Comparison of ENCODE assay signal across 1 cellular context in the genomic region with DNA sequence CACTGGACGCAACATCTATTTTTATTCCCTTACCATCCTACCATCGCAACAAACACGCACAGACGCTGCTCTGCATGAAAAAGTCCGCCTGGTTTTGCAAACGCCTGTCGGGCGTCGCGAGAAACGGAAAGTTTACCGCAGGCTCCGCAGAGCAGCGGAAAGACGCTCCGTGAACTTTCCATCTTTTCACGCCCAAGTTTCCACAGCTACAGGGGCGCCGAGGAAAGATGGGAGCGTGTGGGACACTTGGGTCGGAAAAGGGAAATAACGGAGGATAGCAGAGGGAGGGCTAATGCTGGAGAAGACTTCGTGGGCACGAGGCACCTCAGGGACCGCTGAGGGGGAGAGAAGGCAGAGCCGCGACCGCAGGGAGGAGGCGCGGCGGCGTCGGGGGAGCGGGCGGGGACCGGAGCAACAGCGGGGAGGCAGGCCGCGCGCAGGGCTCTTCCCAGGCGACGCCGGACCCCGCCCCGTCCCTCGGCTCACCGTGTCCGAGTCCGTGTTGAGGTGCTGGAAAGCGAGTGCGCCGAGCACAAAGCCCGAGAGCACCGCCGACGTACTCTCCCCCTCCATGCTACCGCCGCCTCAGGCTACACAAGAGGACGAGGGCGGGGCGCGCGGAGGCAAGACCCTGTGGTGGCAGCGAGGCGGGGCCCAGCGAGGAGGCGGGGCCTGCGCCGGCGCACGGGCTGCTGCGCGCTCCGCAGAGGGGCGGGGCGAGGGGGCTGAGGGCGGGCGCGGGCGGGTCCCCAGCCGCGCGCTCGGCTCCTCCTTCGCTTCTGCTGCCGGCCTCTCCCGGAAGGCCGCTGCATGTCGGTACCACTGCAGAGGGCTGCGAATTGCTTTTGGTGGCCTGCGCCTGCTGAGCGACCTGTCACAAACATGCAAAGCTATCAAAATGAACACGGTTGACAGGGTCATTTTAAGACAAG.
A peak's percentile ranks its signal among the peaks of the same experiment; 100 is the strongest.
TF ChIP-seq lines count a peak whose summit lies in the region.

A gene (minus strand): TSS at position 601 of the 932 bp plus-strand sequence. CDS start 28 bp downstream, at position 573.

TF ChIP-seq in HepG2, 621 proteins besides CTCF, POLR2A, EP300 and RAD21 (continued from another document and continues in another):
- TF ChIP-seq, protein P1, sequence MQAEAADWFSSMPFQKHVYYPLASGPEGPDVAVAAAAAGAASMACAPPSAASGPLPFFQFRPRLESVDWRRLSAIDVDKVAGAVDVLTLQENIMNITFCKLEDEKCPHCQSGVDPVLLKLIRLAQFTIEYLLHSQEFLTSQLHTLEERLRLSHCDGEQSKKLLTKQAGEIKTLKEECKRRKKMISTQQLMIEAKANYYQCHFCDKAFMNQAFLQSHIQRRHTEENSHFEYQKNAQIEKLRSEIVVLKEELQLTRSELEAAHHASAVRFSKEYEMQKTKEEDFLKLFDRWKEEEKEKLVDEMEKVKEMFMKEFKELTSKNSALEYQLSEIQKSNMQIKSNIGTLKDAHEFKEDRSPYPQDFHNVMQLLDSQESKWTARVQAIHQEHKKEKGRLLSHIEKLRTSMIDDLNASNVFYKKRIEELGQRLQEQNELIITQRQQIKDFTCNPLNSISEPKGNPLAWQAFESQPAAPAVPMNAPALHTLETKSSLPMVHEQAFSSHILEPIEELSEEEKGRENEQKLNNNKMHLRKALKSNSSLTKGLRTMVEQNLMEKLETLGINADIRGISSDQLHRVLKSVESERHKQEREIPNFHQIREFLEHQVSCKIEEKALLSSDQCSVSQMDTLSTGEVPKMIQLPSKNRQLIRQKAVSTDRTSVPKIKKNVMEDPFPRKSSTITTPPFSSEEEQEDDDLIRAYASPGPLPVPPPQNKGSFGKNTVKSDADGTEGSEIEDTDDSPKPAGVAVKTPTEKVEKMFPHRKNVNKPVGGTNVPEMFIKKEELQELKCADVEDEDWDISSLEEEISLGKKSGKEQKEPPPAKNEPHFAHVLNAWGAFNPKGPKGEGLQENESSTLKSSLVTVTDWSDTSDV (CRISPR knock-in tag; IDR thresholded peaks at IDR 0.05) = peak; percentile 64; the same call in 1 of the 2 replicates
- TF ChIP-seq, protein P2, sequence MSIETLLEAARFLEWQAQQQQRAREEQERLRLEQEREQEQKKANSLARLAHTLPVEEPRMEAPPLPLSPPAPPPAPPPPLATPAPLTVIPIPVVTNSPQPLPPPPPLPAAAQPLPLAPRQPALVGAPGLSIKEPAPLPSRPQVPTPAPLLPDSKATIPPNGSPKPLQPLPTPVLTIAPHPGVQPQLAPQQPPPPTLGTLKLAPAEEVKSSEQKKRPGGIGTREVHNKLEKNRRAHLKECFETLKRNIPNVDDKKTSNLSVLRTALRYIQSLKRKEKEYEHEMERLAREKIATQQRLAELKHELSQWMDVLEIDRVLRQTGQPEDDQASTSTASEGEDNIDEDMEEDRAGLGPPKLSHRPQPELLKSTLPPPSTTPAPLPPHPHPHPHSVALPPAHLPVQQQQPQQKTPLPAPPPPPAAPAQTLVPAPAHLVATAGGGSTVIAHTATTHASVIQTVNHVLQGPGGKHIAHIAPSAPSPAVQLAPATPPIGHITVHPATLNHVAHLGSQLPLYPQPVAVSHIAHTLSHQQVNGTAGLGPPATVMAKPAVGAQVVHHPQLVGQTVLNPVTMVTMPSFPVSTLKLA (IDR thresholded peaks at IDR 0.05) = 0 out of 2 replicates have a peak, but pooled peaks have one; percentile 3
- TF ChIP-seq, protein P3, sequence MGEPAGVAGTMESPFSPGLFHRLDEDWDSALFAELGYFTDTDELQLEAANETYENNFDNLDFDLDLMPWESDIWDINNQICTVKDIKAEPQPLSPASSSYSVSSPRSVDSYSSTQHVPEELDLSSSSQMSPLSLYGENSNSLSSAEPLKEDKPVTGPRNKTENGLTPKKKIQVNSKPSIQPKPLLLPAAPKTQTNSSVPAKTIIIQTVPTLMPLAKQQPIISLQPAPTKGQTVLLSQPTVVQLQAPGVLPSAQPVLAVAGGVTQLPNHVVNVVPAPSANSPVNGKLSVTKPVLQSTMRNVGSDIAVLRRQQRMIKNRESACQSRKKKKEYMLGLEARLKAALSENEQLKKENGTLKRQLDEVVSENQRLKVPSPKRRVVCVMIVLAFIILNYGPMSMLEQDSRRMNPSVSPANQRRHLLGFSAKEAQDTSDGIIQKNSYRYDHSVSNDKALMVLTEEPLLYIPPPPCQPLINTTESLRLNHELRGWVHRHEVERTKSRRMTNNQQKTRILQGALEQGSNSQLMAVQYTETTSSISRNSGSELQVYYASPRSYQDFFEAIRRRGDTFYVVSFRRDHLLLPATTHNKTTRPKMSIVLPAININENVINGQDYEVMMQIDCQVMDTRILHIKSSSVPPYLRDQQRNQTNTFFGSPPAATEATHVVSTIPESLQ (CRISPR knock-in tag; conservative IDR thresholded peaks at IDR 0.05) = no peak
- TF ChIP-seq, protein P4, sequence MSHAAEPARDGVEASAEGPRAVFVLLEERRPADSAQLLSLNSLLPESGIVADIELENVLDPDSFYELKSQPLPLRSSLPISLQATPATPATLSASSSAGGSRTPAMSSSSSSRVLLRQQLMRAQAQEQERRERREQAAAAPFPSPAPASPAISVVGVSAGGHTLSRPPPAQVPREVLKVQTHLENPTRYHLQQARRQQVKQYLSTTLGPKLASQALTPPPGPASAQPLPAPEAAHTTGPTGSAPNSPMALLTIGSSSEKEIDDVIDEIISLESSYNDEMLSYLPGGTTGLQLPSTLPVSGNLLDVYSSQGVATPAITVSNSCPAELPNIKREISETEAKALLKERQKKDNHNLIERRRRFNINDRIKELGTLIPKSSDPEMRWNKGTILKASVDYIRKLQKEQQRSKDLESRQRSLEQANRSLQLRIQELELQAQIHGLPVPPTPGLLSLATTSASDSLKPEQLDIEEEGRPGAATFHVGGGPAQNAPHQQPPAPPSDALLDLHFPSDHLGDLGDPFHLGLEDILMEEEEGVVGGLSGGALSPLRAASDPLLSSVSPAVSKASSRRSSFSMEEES (CRISPR knock-in tag; IDR thresholded peaks at IDR 0.05) = peak; percentile 39; the same call in 1 of the 2 replicates
- no peak for TF ChIP-seq PHF21A (CRISPR knock-in tag; IDR thresholded peaks at IDR 0.05)
- TF ChIP-seq KLF9 (CRISPR knock-in tag; IDR thresholded peaks at IDR 0.05; ENCODE audit: low read depth) = no peak
- TF ChIP-seq, protein P5, sequence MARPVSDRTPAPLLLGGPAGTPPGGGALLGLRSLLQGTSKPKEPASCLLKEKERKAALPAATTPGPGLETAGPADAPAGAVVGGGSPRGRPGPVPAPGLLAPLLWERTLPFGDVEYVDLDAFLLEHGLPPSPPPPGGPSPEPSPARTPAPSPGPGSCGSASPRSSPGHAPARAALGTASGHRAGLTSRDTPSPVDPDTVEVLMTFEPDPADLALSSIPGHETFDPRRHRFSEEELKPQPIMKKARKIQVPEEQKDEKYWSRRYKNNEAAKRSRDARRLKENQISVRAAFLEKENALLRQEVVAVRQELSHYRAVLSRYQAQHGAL (CRISPR knock-in tag; IDR thresholded peaks at IDR 0.05; ENCODE audit: not compliant biosample characterization) = no peak
- TF ChIP-seq, protein P6, sequence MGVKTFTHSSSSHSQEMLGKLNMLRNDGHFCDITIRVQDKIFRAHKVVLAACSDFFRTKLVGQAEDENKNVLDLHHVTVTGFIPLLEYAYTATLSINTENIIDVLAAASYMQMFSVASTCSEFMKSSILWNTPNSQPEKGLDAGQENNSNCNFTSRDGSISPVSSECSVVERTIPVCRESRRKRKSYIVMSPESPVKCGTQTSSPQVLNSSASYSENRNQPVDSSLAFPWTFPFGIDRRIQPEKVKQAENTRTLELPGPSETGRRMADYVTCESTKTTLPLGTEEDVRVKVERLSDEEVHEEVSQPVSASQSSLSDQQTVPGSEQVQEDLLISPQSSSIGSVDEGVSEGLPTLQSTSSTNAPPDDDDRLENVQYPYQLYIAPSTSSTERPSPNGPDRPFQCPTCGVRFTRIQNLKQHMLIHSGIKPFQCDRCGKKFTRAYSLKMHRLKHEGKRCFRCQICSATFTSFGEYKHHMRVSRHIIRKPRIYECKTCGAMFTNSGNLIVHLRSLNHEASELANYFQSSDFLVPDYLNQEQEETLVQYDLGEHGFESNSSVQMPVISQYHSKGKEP (CRISPR knock-in tag; IDR thresholded peaks at IDR 0.05) = peak; percentile 78; the same call in 1 of the 2 replicates
- TF ChIP-seq ZNF3 (CRISPR knock-in tag; IDR thresholded peaks at IDR 0.05) = no peak
- TF ChIP-seq, protein P7, sequence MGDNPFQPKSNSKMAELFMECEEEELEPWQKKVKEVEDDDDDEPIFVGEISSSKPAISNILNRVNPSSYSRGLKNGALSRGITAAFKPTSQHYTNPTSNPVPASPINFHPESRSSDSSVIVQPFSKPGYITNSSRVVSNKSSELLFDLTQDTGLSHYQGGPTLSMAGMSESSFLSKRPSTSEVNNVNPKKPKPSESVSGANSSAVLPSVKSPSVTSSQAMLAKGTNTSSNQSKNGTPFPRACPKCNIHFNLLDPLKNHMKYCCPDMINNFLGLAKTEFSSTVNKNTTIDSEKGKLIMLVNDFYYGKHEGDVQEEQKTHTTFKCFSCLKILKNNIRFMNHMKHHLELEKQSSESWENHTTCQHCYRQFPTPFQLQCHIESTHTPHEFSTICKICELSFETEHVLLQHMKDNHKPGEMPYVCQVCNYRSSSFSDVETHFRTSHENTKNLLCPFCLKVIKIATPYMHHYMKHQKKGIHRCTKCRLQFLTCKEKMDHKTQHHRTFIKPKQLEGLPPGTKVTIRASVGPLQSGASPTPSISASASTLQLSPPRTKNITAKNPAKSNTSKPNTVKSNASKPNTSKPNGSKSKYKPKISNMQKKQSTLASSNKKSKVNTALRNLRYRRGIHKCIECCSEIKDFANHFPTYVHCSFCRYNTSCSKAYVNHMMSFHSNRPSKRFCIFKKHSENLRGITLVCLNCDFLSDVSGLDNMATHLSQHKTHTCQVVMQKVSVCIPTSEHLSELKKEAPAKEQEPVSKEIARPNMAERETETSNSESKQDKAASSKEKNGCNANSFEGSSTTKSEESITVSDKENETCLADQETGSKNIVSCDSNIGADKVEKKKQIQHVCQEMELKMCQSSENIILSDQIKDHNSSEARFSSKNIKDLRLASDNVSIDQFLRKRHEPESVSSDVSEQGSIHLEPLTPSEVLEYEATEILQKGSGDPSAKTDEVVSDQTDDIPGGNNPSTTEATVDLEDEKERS (CRISPR knock-in tag; IDR thresholded peaks at IDR 0.05) = 0 out of 2 replicates have a peak, but pooled peaks have one; percentile 48
- TF ChIP-seq SOX6 (IDR thresholded peaks at IDR 0.05) = no peak
- TF ChIP-seq SOX6 (CRISPR knock-in tag; IDR thresholded peaks at IDR 0.05) = peak; percentile 37
- TF ChIP-seq MYC (CRISPR knock-in tag; IDR thresholded peaks at IDR 0.05; ENCODE audit: borderline replicate concordance) = peak; percentile 85; the same call in 1 of the 2 replicates
- TF ChIP-seq SMAD3 (CRISPR knock-in tag; IDR thresholded peaks at IDR 0.05) = peak; percentile 10; the same call in 1 of the 2 replicates
- TF ChIP-seq REL (CRISPR knock-in tag; conservative IDR thresholded peaks at IDR 0.05) = 0 out of 2 replicates have a peak, but pooled peaks have one; percentile 40
- peak; percentile 1; the same call in 1 of the 2 replicates for TF ChIP-seq KAT8 (CRISPR knock-in tag; IDR thresholded peaks at IDR 0.05)
- TF ChIP-seq, protein P8, sequence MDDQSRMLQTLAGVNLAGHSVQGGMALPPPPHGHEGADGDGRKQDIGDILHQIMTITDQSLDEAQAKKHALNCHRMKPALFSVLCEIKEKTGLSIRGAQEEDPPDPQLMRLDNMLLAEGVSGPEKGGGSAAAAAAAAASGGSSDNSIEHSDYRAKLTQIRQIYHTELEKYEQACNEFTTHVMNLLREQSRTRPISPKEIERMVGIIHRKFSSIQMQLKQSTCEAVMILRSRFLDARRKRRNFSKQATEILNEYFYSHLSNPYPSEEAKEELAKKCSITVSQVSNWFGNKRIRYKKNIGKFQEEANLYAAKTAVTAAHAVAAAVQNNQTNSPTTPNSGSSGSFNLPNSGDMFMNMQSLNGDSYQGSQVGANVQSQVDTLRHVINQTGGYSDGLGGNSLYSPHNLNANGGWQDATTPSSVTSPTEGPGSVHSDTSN (CRISPR knock-in tag; IDR thresholded peaks at IDR 0.05; ENCODE audit: borderline replicate concordance) = no peak
- TF ChIP-seq KDM5B (CRISPR knock-in tag; IDR thresholded peaks at IDR 0.05; ENCODE audit: borderline replicate concordance) = peak; percentile 92; the same call in 1 of the 2 replicates
- TF ChIP-seq ZNF557 (CRISPR knock-in tag; IDR thresholded peaks at IDR 0.05) = 0 out of 2 replicates have a peak, but pooled peaks have one; percentile 12
- 0 out of 2 replicates have a peak, but pooled peaks have one; percentile 34 for TF ChIP-seq JUND (CRISPR knock-in tag; IDR thresholded peaks at IDR 0.05)
- TF ChIP-seq ZNF224 (CRISPR knock-in tag; IDR thresholded peaks at IDR 0.05) = peak; percentile 63; the same call in 1 of the 2 replicates
- TF ChIP-seq KMT2B (CRISPR knock-in tag; IDR thresholded peaks at IDR 0.05) = peak; percentile 71
- TF ChIP-seq ZNF232 (CRISPR knock-in tag; IDR thresholded peaks at IDR 0.05; ENCODE audit: borderline replicate concordance) = no peak
- TF ChIP-seq BRD4 (CRISPR knock-in tag; IDR thresholded peaks at IDR 0.05) = 0 out of 2 replicates have a peak, but pooled peaks have one; percentile 32
- TF ChIP-seq, protein P9, sequence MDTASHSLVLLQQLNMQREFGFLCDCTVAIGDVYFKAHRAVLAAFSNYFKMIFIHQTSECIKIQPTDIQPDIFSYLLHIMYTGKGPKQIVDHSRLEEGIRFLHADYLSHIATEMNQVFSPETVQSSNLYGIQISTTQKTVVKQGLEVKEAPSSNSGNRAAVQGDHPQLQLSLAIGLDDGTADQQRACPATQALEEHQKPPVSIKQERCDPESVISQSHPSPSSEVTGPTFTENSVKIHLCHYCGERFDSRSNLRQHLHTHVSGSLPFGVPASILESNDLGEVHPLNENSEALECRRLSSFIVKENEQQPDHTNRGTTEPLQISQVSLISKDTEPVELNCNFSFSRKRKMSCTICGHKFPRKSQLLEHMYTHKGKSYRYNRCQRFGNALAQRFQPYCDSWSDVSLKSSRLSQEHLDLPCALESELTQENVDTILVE (CRISPR knock-in tag; IDR thresholded peaks at IDR 0.05) = peak; percentile 75
- TF ChIP-seq REPIN1 (CRISPR knock-in tag; IDR thresholded peaks at IDR 0.05; ENCODE audit: borderline replicate concordance, low read depth) = peak; percentile 70; the same call in 1 of the 2 replicates
- peak in 1 of 2 experiments; percentile 53; a peak in 2 of 4 replicates for TF ChIP-seq KLF16 (CRISPR knock-in tag; IDR thresholded peaks at IDR 0.05)
- TF ChIP-seq, protein P10, sequence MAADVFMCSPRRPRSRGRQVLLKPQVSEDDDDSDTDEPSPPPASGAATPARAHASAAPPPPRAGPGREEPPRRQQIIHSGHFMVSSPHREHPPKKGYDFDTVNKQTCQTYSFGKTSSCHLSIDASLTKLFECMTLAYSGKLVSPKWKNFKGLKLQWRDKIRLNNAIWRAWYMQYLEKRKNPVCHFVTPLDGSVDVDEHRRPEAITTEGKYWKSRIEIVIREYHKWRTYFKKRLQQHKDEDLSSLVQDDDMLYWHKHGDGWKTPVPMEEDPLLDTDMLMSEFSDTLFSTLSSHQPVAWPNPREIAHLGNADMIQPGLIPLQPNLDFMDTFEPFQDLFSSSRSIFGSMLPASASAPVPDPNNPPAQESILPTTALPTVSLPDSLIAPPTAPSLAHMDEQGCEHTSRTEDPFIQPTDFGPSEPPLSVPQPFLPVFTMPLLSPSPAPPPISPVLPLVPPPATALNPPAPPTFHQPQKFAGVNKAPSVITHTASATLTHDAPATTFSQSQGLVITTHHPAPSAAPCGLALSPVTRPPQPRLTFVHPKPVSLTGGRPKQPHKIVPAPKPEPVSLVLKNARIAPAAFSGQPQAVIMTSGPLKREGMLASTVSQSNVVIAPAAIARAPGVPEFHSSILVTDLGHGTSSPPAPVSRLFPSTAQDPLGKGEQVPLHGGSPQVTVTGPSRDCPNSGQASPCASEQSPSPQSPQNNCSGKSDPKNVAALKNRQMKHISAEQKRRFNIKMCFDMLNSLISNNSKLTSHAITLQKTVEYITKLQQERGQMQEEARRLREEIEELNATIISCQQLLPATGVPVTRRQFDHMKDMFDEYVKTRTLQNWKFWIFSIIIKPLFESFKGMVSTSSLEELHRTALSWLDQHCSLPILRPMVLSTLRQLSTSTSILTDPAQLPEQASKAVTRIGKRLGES (CRISPR knock-in tag; IDR thresholded peaks at IDR 0.05; ENCODE audit: borderline replicate concordance) = 0 out of 2 replicates have a peak, but pooled peaks have one; percentile 68
- no peak for TF ChIP-seq YEATS2 (CRISPR knock-in tag; IDR thresholded peaks at IDR 0.05; ENCODE audit: borderline replicate concordance)
- peak; percentile 64; the same call in 1 of the 2 replicates for TF ChIP-seq ZC3H13 (CRISPR knock-in tag; IDR thresholded peaks at IDR 0.05)
